In the genomic region with DNA sequence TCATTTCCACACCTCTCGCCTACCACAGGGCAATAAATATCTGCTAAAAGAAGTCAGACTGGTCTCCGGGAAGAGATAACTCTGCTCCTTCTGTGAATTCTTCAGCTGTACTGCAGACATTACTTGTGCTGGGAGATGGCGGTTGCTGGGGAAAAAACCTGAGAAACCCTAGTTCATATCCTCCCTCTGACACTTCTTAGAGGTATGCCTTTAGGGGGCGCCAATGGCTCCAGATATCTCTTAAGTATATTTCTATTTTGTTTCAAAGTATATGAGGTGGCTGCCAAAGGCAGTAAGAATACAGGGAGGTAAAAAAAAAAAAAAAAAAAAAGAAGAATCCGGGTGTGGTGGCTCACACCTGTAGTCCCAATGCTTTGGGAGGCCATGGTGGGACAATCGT, we compare ENCODE assay signal across 12 cellular contexts.
A peak's percentile ranks its signal among the peaks of the same experiment; 100 is the strongest.
DNase-seq lines count a peak whose midpoint lies in the region; ATAC-seq and TF ChIP-seq lines count a peak whose summit lies in the region.
"Had no signal": no experiment of that assay in that cellular context is flagged by ENCODE, and none has a peak within 500 bp of the region (broad histone marks: within the 10 kb centered on the region; RNA-seq: fewer than 3 reads in every experiment).

No MANE protein-coding gene starts in this region.

- H2AFZ ChIP-seq in GM23248: no peak overlapping the region
- H2AFZ ChIP-seq in SU-DHL-6 (ENCODE audit: low read depth, low read length, severe bottlenecking): no peak overlapping the region

- peaks cover 5% of the 10 kb centered on the region for H3K4me1 ChIP-seq in GM23248 (ENCODE audit: insufficient read depth)

- H3K9me2 ChIP-seq in GM23248 (ENCODE audit: insufficient read depth): no peaks in the 10 kb centered on the region
- no peaks in the 10 kb centered on the region for H3K9me2 ChIP-seq in SU-DHL-6 (replicated peaks; ENCODE audit: insufficient read depth, low read length)

- no peaks in the 10 kb centered on the region for H3K27me3 ChIP-seq in GM23248 (replicated peaks; ENCODE audit: insufficient read depth)
- H3K27me3 ChIP-seq in SU-DHL-6 (ENCODE audit: low read length): no peaks in the 10 kb centered on the region

- ATAC-seq in GM18505 (IDR thresholded peaks at IDR 0.05; ENCODE audit: unreplicated experiment) (no peak), GM21526 (IDR thresholded peaks at IDR 0.05; ENCODE audit: low FRiP score, unreplicated experiment) (no peak)

- H3F3A ChIP-seq in GM23248 (ENCODE audit: insufficient read depth) (no peaks in the 10 kb centered on the region), SU-DHL-6 (ENCODE audit: insufficient read depth) (no peaks in the 10 kb centered on the region)

- H3K9me3 ChIP-seq in GM23248 (ENCODE audit: low read depth) (no peaks in the 10 kb centered on the region), SU-DHL-6 (ENCODE audit: insufficient read depth, low read length) (no peaks in the 10 kb centered on the region)

- no peaks in the 10 kb centered on the region for H4K20me1 ChIP-seq in GM23248 (ENCODE audit: insufficient read depth)
- H4K20me1 ChIP-seq in SU-DHL-6 (ENCODE audit: low read depth, low read length): no peaks in the 10 kb centered on the region

- TF ChIP-seq CTCF in SU-DHL-6 (IDR thresholded peaks at IDR 0.05; ENCODE audit: insufficient read depth, low read length, poor library complexity, severe bottlenecking): peak; percentile 15

- H3K36me3 ChIP-seq in GM23248 (ENCODE audit: low read depth) (no peaks in the 10 kb centered on the region), SU-DHL-6 (ENCODE audit: low read length) (no peaks in the 10 kb centered on the region)

- in situ Hi-C loops in GM23248 (cut with MboI): no loop called here

- H3K79me2 ChIP-seq in GM23248 (ENCODE audit: insufficient read depth) (no peaks in the 10 kb centered on the region), SU-DHL-6 (ENCODE audit: insufficient read depth, low read length) (no peaks in the 10 kb centered on the region)

- H3K4me2 ChIP-seq in GM23248 (ENCODE audit: unreplicated experiment): no peak overlapping the region
- no peak overlapping the region for H3K4me2 ChIP-seq in SU-DHL-6 (ENCODE audit: low read depth, low read length, poor library complexity, severe bottlenecking)

- no peak for TF ChIP-seq POLR2A in GM18505 (IDR thresholded peaks at IDR 0.05; ENCODE audit: borderline replicate concordance, extremely low read depth, insufficient read depth, insufficient read length)

- 78 to 81% methylated on average over 6 of the region's 6 CpGs for WGBS in GM23248 (ENCODE audit: low coverage in 1 of 2, low lambda C conversion rate in 2 of 2, missing lambda C conversion rate in 2 of 2), 2 experiments

- DNase-seq in DMS 273 (lab: John Stamatoyannopoulos, UW; ENCODE audit: unreplicated experiment) (peak; percentile 32), DMS 273 treated with DMSO at 0.1 percent for 48 hours (lab: John Stamatoyannopoulos, UW) (no peak), GM23248 (peak; percentile 54), iris pigment epithelial cell (ENCODE audit: low read depth) (peak; percentile 76), medulla oblongata (ENCODE audit: extremely low spot score) (no peak)
- DNase-seq: 8988T, NCI-H510A treated with DMSO at 0.1 percent for 48 hours had no signal

- H3K4me3 ChIP-seq in GM23248 (no peak overlapping the region), SU-DHL-6 (ENCODE audit: insufficient read depth, low read length, poor library complexity, severe bottlenecking) (no peak overlapping the region)
- H3K4me3 ChIP-seq: coronary artery, lung had no signal

- H3K9ac ChIP-seq in GM23248 (no peak overlapping the region), SU-DHL-6 (ENCODE audit: low read length) (no peak overlapping the region)

- no peak overlapping the region for H3K27ac ChIP-seq in GM23248
- no peak overlapping the region for H3K27ac ChIP-seq in SU-DHL-6 (ENCODE audit: low read depth, low read length)
- H3K27ac ChIP-seq: coronary artery had no signal

Comparison
In these comparisons a context has a peak if more than half of its experiments do, and no peak if none do; other contexts are left out.
1. DNase-seq: peak in DMS 273 (single experiment), GM23248 (single experiment) and iris pigment epithelial cell (single experiment); none in DMS 273 treated with DMSO at 0.1 percent for 48 hours (single experiment) and medulla oblongata (single experiment).